ENCODE assay signal across 1 cellular context in the genomic region with DNA sequence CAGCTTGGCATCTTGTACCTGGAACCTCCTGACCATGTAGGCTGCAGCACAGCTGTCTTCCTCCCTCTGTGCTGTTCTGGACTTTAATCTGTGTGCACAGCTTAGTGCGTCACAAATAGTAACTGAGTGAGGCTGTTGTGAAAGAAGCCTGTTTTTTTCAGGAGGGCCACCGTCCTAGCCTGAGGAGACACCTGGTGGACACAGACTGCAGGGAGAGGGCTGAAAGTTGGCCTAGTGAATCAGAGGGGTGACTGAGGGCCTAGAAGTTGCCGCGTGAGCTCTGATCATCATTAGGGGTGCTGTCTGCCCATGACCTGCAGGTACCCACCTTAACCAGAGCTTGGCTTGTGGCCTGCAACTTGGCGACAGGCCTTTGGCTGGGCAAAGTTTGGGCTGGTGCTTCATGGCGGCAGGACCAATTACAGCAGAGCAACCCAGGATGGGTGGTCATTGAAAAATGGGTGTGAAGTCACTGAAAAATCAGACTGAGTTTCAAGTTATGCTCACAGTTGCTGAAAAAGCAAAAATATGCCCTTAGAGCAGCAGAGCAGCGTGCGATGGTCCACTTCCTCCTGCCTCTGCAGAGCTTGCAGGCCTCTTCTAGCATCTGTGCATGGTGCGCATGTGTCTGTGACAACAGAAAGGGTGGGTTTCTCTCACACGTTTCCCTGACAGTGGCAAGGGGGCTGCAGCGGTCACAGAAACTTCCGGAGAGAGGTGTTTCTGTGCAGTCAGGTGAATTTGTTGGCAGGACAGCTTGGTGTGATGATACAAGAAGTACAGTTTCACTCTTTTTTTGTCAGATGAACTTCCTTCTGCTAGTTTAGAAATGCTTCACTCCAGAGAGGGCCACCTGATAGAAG.
TF ChIP-seq lines count a peak whose summit lies in the region.

No MANE protein-coding gene starts in this region.

TF ChIP-seq in HepG2, 621 proteins besides CTCF, POLR2A, EP300 and RAD21 (continued from another document and continues in another):
- peak; percentile 91 for TF ChIP-seq CREM (IDR thresholded peaks at IDR 0.05)
- TF ChIP-seq CREM (CRISPR knock-in tag; IDR thresholded peaks at IDR 0.05): no peak
- TF ChIP-seq ZNF354B (CRISPR knock-in tag; IDR thresholded peaks at IDR 0.05): 0 out of 2 replicates have a peak, but pooled peaks have one; percentile 25
- TF ChIP-seq, protein P1, sequence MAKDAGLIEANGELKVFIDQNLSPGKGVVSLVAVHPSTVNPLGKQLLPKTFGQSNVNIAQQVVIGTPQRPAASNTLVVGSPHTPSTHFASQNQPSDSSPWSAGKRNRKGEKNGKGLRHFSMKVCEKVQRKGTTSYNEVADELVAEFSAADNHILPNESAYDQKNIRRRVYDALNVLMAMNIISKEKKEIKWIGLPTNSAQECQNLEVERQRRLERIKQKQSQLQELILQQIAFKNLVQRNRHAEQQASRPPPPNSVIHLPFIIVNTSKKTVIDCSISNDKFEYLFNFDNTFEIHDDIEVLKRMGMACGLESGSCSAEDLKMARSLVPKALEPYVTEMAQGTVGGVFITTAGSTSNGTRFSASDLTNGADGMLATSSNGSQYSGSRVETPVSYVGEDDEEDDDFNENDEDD (CRISPR knock-in tag; IDR thresholded peaks at IDR 0.05; ENCODE audit: borderline replicate concordance): peak; percentile 50; the same call in 1 of the 2 replicates
- peak; percentile 88 for TF ChIP-seq ZNF34 (CRISPR knock-in tag; IDR thresholded peaks at IDR 0.05; ENCODE audit: borderline replicate concordance)
- no peak for TF ChIP-seq ZNF616 (CRISPR knock-in tag; IDR thresholded peaks at IDR 0.05; ENCODE audit: low read depth)
- TF ChIP-seq NFE2L2 (IDR thresholded peaks at IDR 0.05; ENCODE audit: low read length): no peak
- peak; percentile 93 for TF ChIP-seq ZNF501 (CRISPR knock-in tag; IDR thresholded peaks at IDR 0.05)
- TF ChIP-seq, protein P2, sequence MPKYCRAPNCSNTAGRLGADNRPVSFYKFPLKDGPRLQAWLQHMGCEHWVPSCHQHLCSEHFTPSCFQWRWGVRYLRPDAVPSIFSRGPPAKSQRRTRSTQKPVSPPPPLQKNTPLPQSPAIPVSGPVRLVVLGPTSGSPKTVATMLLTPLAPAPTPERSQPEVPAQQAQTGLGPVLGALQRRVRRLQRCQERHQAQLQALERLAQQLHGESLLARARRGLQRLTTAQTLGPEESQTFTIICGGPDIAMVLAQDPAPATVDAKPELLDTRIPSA (CRISPR knock-in tag; IDR thresholded peaks at IDR 0.05; ENCODE audit: borderline replicate concordance): no peak
- peak; percentile 70; the same call in 1 of the 2 replicates for TF ChIP-seq ZNF333 (CRISPR knock-in tag; IDR thresholded peaks at IDR 0.05; ENCODE audit: borderline replicate concordance)
- TF ChIP-seq, protein P3, sequence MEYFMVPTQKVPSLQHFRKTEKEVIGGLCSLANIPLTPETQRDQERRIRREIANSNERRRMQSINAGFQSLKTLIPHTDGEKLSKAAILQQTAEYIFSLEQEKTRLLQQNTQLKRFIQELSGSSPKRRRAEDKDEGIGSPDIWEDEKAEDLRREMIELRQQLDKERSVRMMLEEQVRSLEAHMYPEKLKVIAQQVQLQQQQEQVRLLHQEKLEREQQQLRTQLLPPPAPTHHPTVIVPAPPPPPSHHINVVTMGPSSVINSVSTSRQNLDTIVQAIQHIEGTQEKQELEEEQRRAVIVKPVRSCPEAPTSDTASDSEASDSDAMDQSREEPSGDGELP (IDR thresholded peaks at IDR 0.05; ENCODE audit: borderline replicate concordance, low read depth): peak; percentile 97
- 0 out of 2 replicates have a peak, but pooled peaks have one; percentile 28 for TF ChIP-seq ZNF160 (CRISPR knock-in tag; IDR thresholded peaks at IDR 0.05)
- TF ChIP-seq ZNF235 (CRISPR knock-in tag; IDR thresholded peaks at IDR 0.05; ENCODE audit: borderline replicate concordance): 0 out of 2 replicates have a peak, but pooled peaks have one; percentile 66
- TF ChIP-seq SNRNP70 (IDR thresholded peaks at IDR 0.05; ENCODE audit: low read depth, low read length): no peak
- TF ChIP-seq SRF (IDR thresholded peaks at IDR 0.05; ENCODE audit: low read depth, low read length): no peak
- TF ChIP-seq, protein P4, sequence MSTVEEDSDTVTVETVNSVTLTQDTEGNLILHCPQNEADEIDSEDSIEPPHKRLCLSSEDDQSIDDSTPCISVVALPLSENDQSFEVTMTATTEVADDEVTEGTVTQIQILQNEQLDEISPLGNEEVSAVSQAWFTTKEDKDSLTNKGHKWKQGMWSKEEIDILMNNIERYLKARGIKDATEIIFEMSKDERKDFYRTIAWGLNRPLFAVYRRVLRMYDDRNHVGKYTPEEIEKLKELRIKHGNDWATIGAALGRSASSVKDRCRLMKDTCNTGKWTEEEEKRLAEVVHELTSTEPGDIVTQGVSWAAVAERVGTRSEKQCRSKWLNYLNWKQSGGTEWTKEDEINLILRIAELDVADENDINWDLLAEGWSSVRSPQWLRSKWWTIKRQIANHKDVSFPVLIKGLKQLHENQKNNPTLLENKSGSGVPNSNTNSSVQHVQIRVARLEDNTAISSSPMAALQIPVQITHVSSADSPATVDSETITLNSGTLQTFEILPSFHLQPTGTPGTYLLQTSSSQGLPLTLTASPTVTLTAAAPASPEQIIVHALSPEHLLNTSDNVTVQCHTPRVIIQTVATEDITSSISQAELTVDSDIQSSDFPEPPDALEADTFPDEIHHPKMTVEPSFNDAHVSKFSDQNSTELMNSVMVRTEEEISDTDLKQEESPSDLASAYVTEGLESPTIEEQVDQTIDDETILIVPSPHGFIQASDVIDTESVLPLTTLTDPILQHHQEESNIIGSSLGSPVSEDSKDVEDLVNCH (CRISPR knock-in tag; IDR thresholded peaks at IDR 0.05): no peak
- no peak for TF ChIP-seq ZNF672 (CRISPR knock-in tag; IDR thresholded peaks at IDR 0.05)
- peak; percentile 94; the same call in 1 of the 2 replicates for TF ChIP-seq SP140L (CRISPR knock-in tag; IDR thresholded peaks at IDR 0.05; ENCODE audit: borderline replicate concordance)
- peak; percentile 79 for TF ChIP-seq ZNF709 (CRISPR knock-in tag; IDR thresholded peaks at IDR 0.05)
- TF ChIP-seq MTA1 (CRISPR knock-in tag; IDR thresholded peaks at IDR 0.05; ENCODE audit: borderline replicate concordance): no peak; the same call in 1 of the 2 replicates
- TF ChIP-seq CCDC6 (CRISPR knock-in tag; IDR thresholded peaks at IDR 0.05): peak; percentile 82
- TF ChIP-seq, protein P5, sequence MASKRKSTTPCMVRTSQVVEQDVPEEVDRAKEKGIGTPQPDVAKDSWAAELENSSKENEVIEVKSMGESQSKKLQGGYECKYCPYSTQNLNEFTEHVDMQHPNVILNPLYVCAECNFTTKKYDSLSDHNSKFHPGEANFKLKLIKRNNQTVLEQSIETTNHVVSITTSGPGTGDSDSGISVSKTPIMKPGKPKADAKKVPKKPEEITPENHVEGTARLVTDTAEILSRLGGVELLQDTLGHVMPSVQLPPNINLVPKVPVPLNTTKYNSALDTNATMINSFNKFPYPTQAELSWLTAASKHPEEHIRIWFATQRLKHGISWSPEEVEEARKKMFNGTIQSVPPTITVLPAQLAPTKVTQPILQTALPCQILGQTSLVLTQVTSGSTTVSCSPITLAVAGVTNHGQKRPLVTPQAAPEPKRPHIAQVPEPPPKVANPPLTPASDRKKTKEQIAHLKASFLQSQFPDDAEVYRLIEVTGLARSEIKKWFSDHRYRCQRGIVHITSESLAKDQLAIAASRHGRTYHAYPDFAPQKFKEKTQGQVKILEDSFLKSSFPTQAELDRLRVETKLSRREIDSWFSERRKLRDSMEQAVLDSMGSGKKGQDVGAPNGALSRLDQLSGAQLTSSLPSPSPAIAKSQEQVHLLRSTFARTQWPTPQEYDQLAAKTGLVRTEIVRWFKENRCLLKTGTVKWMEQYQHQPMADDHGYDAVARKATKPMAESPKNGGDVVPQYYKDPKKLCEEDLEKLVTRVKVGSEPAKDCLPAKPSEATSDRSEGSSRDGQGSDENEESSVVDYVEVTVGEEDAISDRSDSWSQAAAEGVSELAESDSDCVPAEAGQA (IDR thresholded peaks at IDR 0.05; ENCODE audit: low read depth): peak; percentile 68
- TF ChIP-seq, protein P5 (CRISPR knock-in tag; IDR thresholded peaks at IDR 0.05; ENCODE audit: borderline replicate concordance): no peak
- TF ChIP-seq, protein P6, sequence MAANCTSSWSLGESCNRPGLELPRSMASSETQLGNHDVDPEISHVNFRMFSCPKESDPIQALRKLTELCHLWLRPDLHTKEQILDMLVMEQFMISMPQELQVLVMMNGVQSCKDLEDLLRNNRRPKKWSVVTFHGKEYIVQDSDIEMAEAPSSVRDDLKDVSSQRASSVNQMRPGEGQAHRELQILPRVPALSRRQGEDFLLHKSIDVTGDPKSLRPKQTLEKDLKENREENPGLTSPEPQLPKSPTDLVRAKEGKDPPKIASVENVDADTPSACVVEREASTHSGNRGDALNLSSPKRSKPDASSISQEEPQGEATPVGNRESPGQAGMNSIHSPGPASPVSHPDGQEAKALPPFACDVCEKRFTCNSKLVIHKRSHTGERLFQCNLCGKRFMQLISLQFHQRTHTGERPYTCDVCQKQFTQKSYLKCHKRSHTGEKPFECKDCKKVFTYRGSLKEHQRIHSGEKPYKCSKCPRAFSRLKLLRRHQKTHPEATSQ (CRISPR knock-in tag; IDR thresholded peaks at IDR 0.05; ENCODE audit: borderline replicate concordance): peak; percentile 92; the same call in 1 of the 2 replicates
- peak; percentile 74 for TF ChIP-seq HDAC1 (CRISPR knock-in tag; IDR thresholded peaks at IDR 0.05)
- peak; percentile 67; the same call in 1 of the 2 replicates for TF ChIP-seq KLF6 (CRISPR knock-in tag; IDR thresholded peaks at IDR 0.05)
- TF ChIP-seq KDM6A (CRISPR knock-in tag; IDR thresholded peaks at IDR 0.05; ENCODE audit: low read depth): peak; percentile 89
- TF ChIP-seq AKAP8 (CRISPR knock-in tag; IDR thresholded peaks at IDR 0.05): peak; percentile 87
- TF ChIP-seq ARID2 (CRISPR knock-in tag; IDR thresholded peaks at IDR 0.05; ENCODE audit: borderline replicate concordance): peak; percentile 96; the same call in 1 of the 2 replicates
- TF ChIP-seq GABPA (IDR thresholded peaks at IDR 0.05; ENCODE audit: low read depth, low read length): no peak
- TF ChIP-seq GABPA (CRISPR knock-in tag; IDR thresholded peaks at IDR 0.05; ENCODE audit: low read depth): peak; percentile 40; the same call in 1 of the 2 replicates
- peak; percentile 64 for TF ChIP-seq ATF7-NPFF (CRISPR knock-in tag; IDR thresholded peaks at IDR 0.05; ENCODE audit: low read depth)
- TF ChIP-seq IRF2 (CRISPR knock-in tag; IDR thresholded peaks at IDR 0.05): peak; percentile 96
- peak; percentile 72; the same call in 1 of the 2 replicates for TF ChIP-seq YEATS2 (CRISPR knock-in tag; IDR thresholded peaks at IDR 0.05; ENCODE audit: borderline replicate concordance)
- peak; percentile 86 for TF ChIP-seq FOSL2 (CRISPR knock-in tag; IDR thresholded peaks at IDR 0.05)
- TF ChIP-seq ZNF891 (CRISPR knock-in tag; IDR thresholded peaks at IDR 0.05): no peak
- TF ChIP-seq FOXA3 (CRISPR knock-in tag; IDR thresholded peaks at IDR 0.05): peak; percentile 88
- no peak for TF ChIP-seq ZNF234 (CRISPR knock-in tag; conservative IDR thresholded peaks at IDR 0.05)
- TF ChIP-seq MXI1 (IDR thresholded peaks at IDR 0.05; ENCODE audit: borderline replicate concordance, low read depth, low read length): peak; percentile 67; the same call in 1 of the 3 replicates
- TF ChIP-seq, protein P7, sequence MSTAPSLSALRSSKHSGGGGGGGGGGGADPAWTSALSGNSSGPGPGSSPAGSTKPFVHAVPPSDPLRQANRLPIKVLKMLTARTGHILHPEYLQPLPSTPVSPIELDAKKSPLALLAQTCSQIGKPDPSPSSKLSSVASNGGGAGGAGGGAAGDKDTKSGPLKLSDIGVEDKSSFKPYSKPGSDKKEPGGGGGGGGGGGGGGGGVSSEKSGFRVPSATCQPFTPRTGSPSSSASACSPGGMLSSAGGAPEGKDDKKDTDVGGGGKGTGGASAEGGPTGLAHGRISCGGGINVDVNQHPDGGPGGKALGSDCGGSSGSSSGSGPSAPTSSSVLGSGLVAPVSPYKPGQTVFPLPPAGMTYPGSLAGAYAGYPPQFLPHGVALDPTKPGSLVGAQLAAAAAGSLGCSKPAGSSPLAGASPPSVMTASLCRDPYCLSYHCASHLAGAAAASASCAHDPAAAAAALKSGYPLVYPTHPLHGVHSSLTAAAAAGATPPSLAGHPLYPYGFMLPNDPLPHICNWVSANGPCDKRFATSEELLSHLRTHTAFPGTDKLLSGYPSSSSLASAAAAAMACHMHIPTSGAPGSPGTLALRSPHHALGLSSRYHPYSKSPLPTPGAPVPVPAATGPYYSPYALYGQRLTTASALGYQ (CRISPR knock-in tag; IDR thresholded peaks at IDR 0.05): peak; percentile 31; the same call in 1 of the 2 replicates
- 0 out of 2 replicates have a peak, but pooled peaks have one; percentile 38 for TF ChIP-seq ZNF33B (CRISPR knock-in tag; IDR thresholded peaks at IDR 0.05)
- TF ChIP-seq TMF1 (CRISPR knock-in tag; IDR thresholded peaks at IDR 0.05; ENCODE audit: low read depth): 0 out of 2 replicates have a peak, but pooled peaks have one; percentile 19
- peak; percentile 52; the same call in 1 of the 2 replicates for TF ChIP-seq SMYD3 (CRISPR knock-in tag; IDR thresholded peaks at IDR 0.05)
- TF ChIP-seq ZNF619 (CRISPR knock-in tag; IDR thresholded peaks at IDR 0.05): peak; percentile 75
- TF ChIP-seq, protein P8, sequence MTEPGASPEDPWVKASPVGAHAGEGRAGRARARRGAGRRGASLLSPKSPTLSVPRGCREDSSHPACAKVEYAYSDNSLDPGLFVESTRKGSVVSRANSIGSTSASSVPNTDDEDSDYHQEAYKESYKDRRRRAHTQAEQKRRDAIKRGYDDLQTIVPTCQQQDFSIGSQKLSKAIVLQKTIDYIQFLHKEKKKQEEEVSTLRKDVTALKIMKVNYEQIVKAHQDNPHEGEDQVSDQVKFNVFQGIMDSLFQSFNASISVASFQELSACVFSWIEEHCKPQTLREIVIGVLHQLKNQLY (CRISPR knock-in tag; IDR thresholded peaks at IDR 0.05): 0 out of 2 replicates have a peak, but pooled peaks have one; percentile 38
